17 cellular contexts compared by ENCODE assay signal in genomic region chr6:88266126-88266525, GRCh38.
DNase-seq lines count a peak whose midpoint lies in the region; FAIRE-seq and TF ChIP-seq lines count a peak whose summit lies in the region.
"Had no signal": no experiment of that assay in that cellular context is flagged by ENCODE, and none has a peak within 500 bp of the region (broad histone marks: within the 10 kb centered on the region; RNA-seq: fewer than 3 reads in every experiment).

No MANE protein-coding gene starts in this region.

- H3K36me3 ChIP-seq in kidney (ENCODE audit: control insufficient read depth in 1 of 2, insufficient read depth in 2 of 2, low read length in 2 of 2) (no peaks in the 10 kb centered on the region), MG63 (no peaks in the 10 kb centered on the region)
- H3K36me3 ChIP-seq: BLaER1 had no signal

- peak; percentile 66 for DNase-seq in G401 (ENCODE audit: low spot score)
- peak; percentile 53 for DNase-seq in NCI-H1694 treated with DMSO at 0.1 percent for 48 hours (lab: John Stamatoyannopoulos, UW)
- peak; percentile 73 for DNase-seq in NCI-H446 treated with DMSO at 0.1 percent for 48 hours (lab: John Stamatoyannopoulos, UW)
- DNase-seq in cerebellum (ENCODE audit: low spot score), result peak; percentile 28
- DNase-seq in central memory CD4-positive, alpha-beta T cell, result no peak
- DNase-seq in kidney, result no peak
- no peak for DNase-seq in MG63
- DNase-seq: 8988T; Calu3; CD4-positive, alpha-beta memory T cell; GDM1 had no signal

- no peaks in the 10 kb centered on the region for H3K4me1 ChIP-seq in kidney (ENCODE audit: control insufficient read depth in 1 of 2, insufficient read depth in 1 of 2, low read depth in 1 of 2, low read length in 2 of 2)
- H3K4me1 ChIP-seq: BLaER1 had no signal

- TF ChIP-seq CTCF in kidney (IDR thresholded peaks at IDR 0.05; ENCODE audit: borderline replicate concordance, extremely low read depth, insufficient read depth), result no peak

- in situ Hi-C loops in G401 (cut with HindIII; ENCODE audit: low sequenced_read_pairs), result no loop called here

- H3K27ac ChIP-seq in kidney (ENCODE audit: low read depth in 2 of 2, low read length in 2 of 2), result no peak overlapping the region
- H3K27ac ChIP-seq: BLaER1 had no signal

- intact Hi-C loops in kidney (cut with DNase I), result no loop called here

- H3K9me3 ChIP-seq in kidney (ENCODE audit: control insufficient read depth in 1 of 2, low read length in 2 of 2) (no peaks in the 10 kb centered on the region), MG63 (no peaks in the 10 kb centered on the region)
- H3K9me3 ChIP-seq: BLaER1 had no signal

- H3K4me3 ChIP-seq in kidney (ENCODE audit: low read length in 2 of 2) (no peak overlapping the region), MG63 (no peak overlapping the region)
- H3K4me3 ChIP-seq: BLaER1, GM23338 had no signal

- no peak overlapping the region for H3K9ac ChIP-seq in kidney (ENCODE audit: low read length in 2 of 2)
- H3K9ac ChIP-seq: BLaER1 had no signal

- H3K27me3 ChIP-seq in MG63, result no peaks in the 10 kb centered on the region
- H3K27me3 ChIP-seq: BLaER1 had no signal

- FAIRE-seq in kidney (lab: Jason Lieb, UNC), result no peak
- FAIRE-seq: GM12892, GM18507, H54, HepG2 had no signal

Comparison
In these comparisons a context has a peak if more than half of its experiments do, and no peak if none do; other contexts are left out.
1. DNase-seq: peak in G401 (single experiment), NCI-H1694 treated with DMSO at 0.1 percent for 48 hours (single experiment), NCI-H446 treated with DMSO at 0.1 percent for 48 hours (single experiment) and cerebellum (single experiment); none in central memory CD4-positive, alpha-beta T cell (single experiment), kidney (single experiment) and MG63 (single experiment).